ENCODE assay signal across 9 cellular contexts in the genomic region with DNA sequence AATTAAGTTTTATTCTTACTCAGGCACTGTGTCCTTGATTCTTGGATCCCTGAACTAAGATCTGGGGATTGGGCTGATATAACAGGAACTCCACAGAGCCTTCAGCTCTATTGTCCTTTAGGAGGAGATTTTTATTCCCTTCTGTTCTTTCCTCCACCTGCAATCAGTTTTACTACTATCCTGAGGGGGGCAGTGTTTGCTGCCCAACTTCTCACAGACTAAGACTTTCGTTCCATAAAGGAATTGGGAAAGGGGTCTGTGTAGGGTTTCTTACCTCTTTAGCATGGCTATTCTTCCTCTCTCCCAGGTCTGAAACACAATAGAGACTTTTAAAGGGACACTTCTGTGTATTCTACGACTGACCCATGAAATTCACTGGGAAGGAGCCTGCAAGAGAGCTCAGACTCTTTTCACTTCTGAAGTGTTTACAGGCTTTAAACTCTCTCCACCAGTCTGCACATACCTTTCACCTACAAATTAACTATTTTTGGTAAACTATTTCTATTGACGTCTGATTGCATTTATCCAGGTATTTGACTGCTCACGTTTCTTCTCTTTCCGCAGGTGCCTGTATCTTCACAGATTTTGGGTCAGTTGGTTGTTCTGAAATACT.
DNase-seq lines count a peak whose midpoint lies in the region; ATAC-seq, FAIRE-seq and TF ChIP-seq lines count a peak whose summit lies in the region.
"Had no signal": no experiment of that assay in that cellular context is flagged by ENCODE, and none has a peak within 500 bp of the region (broad histone marks: within the 10 kb centered on the region; RNA-seq: fewer than 3 reads in every experiment).

No MANE protein-coding gene starts in this region.

- H2AFZ ChIP-seq in neural cell (ENCODE audit: low read depth, low read length), result no peak overlapping the region

- TF ChIP-seq CTCF in breast epithelium (IDR thresholded peaks at IDR 0.05) (peak in 2 of 3 donors; percentile 34 to 46), neural cell (IDR thresholded peaks at IDR 0.05; ENCODE audit: poor library complexity, severe bottlenecking) (peak; percentile 61)

- H3K4me1 ChIP-seq in breast epithelium, result no peaks in the 10 kb centered on the region

- H3K4me3 ChIP-seq in breast epithelium (peak overlapping the region in 1 of 3 donors; percentile 41), neural cell (ENCODE audit: low read length) (no peak overlapping the region), MG63 (no peak overlapping the region)

- H3K9me3 Mint-ChIP-seq in stimulated activated effector memory CD8-positive, alpha-beta T cell treated with anti-CD3 and anti-CD28 coated beads, Interleukin-12 subunit alpha, Interleukin-12 subunit beta, amount 100 ng/mL, for 72 hours, result peaks cover 9% of the 10 kb centered on the region
- no peaks in the 10 kb centered on the region for H3K9me3 Mint-ChIP-seq in activated CD8-positive, alpha-beta memory T cell treated with anti-CD3 and anti-CD28 coated beads, Interleukin-2, amount 10 ng/mL, durations not matched to agents 7 days and 5 days (ENCODE audit: low read depth)

- no peaks in the 10 kb centered on the region for H3K9me2 ChIP-seq in neural cell (ENCODE audit: insufficient read depth, low read length)

- no peak overlapping the region for H3K4me3 Mint-ChIP-seq in stimulated activated effector memory CD8-positive, alpha-beta T cell treated with anti-CD3 and anti-CD28 coated beads, Interleukin-12 subunit alpha, Interleukin-12 subunit beta, amount 100 ng/mL, for 72 hours
- no peak overlapping the region for H3K4me3 Mint-ChIP-seq in activated CD8-positive, alpha-beta memory T cell treated with anti-CD3 and anti-CD28 coated beads, Interleukin-2, amount 10 ng/mL, durations not matched to agents 7 days and 5 days

- DNase-seq in Kasumi-1 (lab: John Stamatoyannopoulos, UW), result peak; percentile 42 to 47
- no peak for DNase-seq in breast epithelium (ENCODE audit: low spot score in 2 of 2)
- DNase-seq in HuH-7 (ENCODE audit: low spot score), result no peak
- no peak for DNase-seq in MG63
- DNase-seq in stimulated activated effector memory CD8-positive, alpha-beta T cell treated with anti-CD3 and anti-CD28 coated beads, Interleukin-12 subunit alpha, Interleukin-12 subunit beta, amount 100 ng/mL, for 72 hours (ENCODE audit: low spot score in 2 of 2), result no peak
- no peak for DNase-seq in activated CD8-positive, alpha-beta memory T cell treated with anti-CD3 and anti-CD28 coated beads, Interleukin-2, amount 10 ng/mL, durations not matched to agents 7 days and 5 days

- no peak overlapping the region for H3K27ac ChIP-seq in breast epithelium
- H3K27ac ChIP-seq in neural cell (ENCODE audit: low read length), result no peak overlapping the region
- H3K27ac ChIP-seq: HL-60 had no signal

- no peaks in the 10 kb centered on the region for H3F3A ChIP-seq in neural cell (ENCODE audit: insufficient read depth, low read length, poor library complexity, severe bottlenecking)

- no peak for TF ChIP-seq EP300 in neural cell (conservative IDR thresholded peaks at IDR 0.05; ENCODE audit: poor library complexity, severe bottlenecking)

- no peaks in the 10 kb centered on the region for H3K4me1 Mint-ChIP-seq in stimulated activated effector memory CD8-positive, alpha-beta T cell treated with anti-CD3 and anti-CD28 coated beads, Interleukin-12 subunit alpha, Interleukin-12 subunit beta, amount 100 ng/mL, for 72 hours
- no peaks in the 10 kb centered on the region for H3K4me1 Mint-ChIP-seq in activated CD8-positive, alpha-beta memory T cell treated with anti-CD3 and anti-CD28 coated beads, Interleukin-2, amount 10 ng/mL, durations not matched to agents 7 days and 5 days

- H3K27me3 Mint-ChIP-seq in activated CD8-positive, alpha-beta memory T cell treated with anti-CD3 and anti-CD28 coated beads, Interleukin-2, amount 10 ng/mL, durations not matched to agents 7 days and 5 days, result no peaks in the 10 kb centered on the region

- H3K9me3 ChIP-seq in breast epithelium (no peaks in the 10 kb centered on the region), neural cell (ENCODE audit: low read length) (peaks cover 3% of the 10 kb centered on the region), MG63 (no peaks in the 10 kb centered on the region)

- H3K36me3 ChIP-seq in breast epithelium, result no peaks in the 10 kb centered on the region
- H3K36me3 ChIP-seq in neural cell (ENCODE audit: insufficient read depth, low read length), result no peaks in the 10 kb centered on the region
- H3K36me3 ChIP-seq in MG63, result no peaks in the 10 kb centered on the region

- TF ChIP-seq POLR2A in breast epithelium (IDR thresholded peaks at IDR 0.05), result no peak

- H3K27me3 ChIP-seq in breast epithelium, result no peaks in the 10 kb centered on the region
- H3K27me3 ChIP-seq in neural cell (ENCODE audit: insufficient read depth, low read depth, low read length), result no peaks in the 10 kb centered on the region
- H3K27me3 ChIP-seq in MG63, result no peaks in the 10 kb centered on the region

- CTCF ChIA-PET in activated CD8-positive, alpha-beta memory T cell treated with anti-CD3 and anti-CD28 coated beads, Interleukin-2, amount 10 ng/mL, durations not matched to agents 7 days and 5 days (lab: Charles Lee), result no interaction called here

- H3K79me2 ChIP-seq in neural cell (replicated peaks; ENCODE audit: insufficient read depth, low read length), result no peaks in the 10 kb centered on the region

- H3K9ac ChIP-seq in neural cell (ENCODE audit: low read length), result no peak overlapping the region

- H3K36me3 Mint-ChIP-seq in stimulated activated effector memory CD8-positive, alpha-beta T cell treated with anti-CD3 and anti-CD28 coated beads, Interleukin-12 subunit alpha, Interleukin-12 subunit beta, amount 100 ng/mL, for 72 hours, result no peaks in the 10 kb centered on the region
- no peaks in the 10 kb centered on the region for H3K36me3 Mint-ChIP-seq in activated CD8-positive, alpha-beta memory T cell treated with anti-CD3 and anti-CD28 coated beads, Interleukin-2, amount 10 ng/mL, durations not matched to agents 7 days and 5 days

- H4K20me1 ChIP-seq in neural cell (ENCODE audit: insufficient read depth), result no peaks in the 10 kb centered on the region

- H3K27ac Mint-ChIP-seq in stimulated activated effector memory CD8-positive, alpha-beta T cell treated with anti-CD3 and anti-CD28 coated beads, Interleukin-12 subunit alpha, Interleukin-12 subunit beta, amount 100 ng/mL, for 72 hours, result no peak overlapping the region
- no peak overlapping the region for H3K27ac Mint-ChIP-seq in activated CD8-positive, alpha-beta memory T cell treated with anti-CD3 and anti-CD28 coated beads, Interleukin-2, amount 10 ng/mL, durations not matched to agents 7 days and 5 days

- ATAC-seq in stimulated activated effector memory CD8-positive, alpha-beta T cell treated with anti-CD3 and anti-CD28 coated beads, Interleukin-12 subunit alpha, Interleukin-12 subunit beta, amount 100 ng/mL, for 72 hours, result no peak
- ATAC-seq in activated CD8-positive, alpha-beta memory T cell treated with anti-CD3 and anti-CD28 coated beads, Interleukin-2, amount 10 ng/mL, durations not matched to agents 7 days and 5 days, result no peak

- intact Hi-C loops in breast epithelium (cut with DNase I; ENCODE audit: low total_unique reads), result no loop called here

- no peak overlapping the region for H3K4me2 ChIP-seq in neural cell (ENCODE audit: low read length)

- TF ChIP-seq RAD21 in neural cell (conservative IDR thresholded peaks at IDR 0.05), result peak; percentile 61

- FAIRE-seq in G401.6 (lab: Jason Lieb, UNC), result peak; percentile 41

TF ChIP-seq in neural cell, 6 proteins besides CTCF, POLR2A, EP300 and RAD21:
- peak; percentile 49 for TF ChIP-seq SMC3 (conservative IDR thresholded peaks at IDR 0.05; ENCODE audit: poor library complexity)
- no peak for TF ChIP-seq POLR2AphosphoS5 (IDR thresholded peaks at IDR 0.05)

Comparison
In these comparisons a context has a peak if more than half of its experiments do, and no peak if none do; other contexts are left out.
1. DNase-seq: peak in Kasumi-1 (2 of 2); none in breast epithelium (0 of 2), HuH-7 (single experiment), MG63 (single experiment), stimulated activated effector memory CD8-positive, alpha-beta T cell treated with anti-CD3 and anti-CD28 coated beads, Interleukin-12 subunit alpha, Interleukin-12 subunit beta, amount 100 ng/mL, for 72 hours (0 of 2) and activated CD8-positive, alpha-beta memory T cell treated with anti-CD3 and anti-CD28 coated beads, Interleukin-2, amount 10 ng/mL, durations not matched to agents 7 days and 5 days (single experiment).